ENCODE assay signal across 1 cellular context in the genomic region with DNA sequence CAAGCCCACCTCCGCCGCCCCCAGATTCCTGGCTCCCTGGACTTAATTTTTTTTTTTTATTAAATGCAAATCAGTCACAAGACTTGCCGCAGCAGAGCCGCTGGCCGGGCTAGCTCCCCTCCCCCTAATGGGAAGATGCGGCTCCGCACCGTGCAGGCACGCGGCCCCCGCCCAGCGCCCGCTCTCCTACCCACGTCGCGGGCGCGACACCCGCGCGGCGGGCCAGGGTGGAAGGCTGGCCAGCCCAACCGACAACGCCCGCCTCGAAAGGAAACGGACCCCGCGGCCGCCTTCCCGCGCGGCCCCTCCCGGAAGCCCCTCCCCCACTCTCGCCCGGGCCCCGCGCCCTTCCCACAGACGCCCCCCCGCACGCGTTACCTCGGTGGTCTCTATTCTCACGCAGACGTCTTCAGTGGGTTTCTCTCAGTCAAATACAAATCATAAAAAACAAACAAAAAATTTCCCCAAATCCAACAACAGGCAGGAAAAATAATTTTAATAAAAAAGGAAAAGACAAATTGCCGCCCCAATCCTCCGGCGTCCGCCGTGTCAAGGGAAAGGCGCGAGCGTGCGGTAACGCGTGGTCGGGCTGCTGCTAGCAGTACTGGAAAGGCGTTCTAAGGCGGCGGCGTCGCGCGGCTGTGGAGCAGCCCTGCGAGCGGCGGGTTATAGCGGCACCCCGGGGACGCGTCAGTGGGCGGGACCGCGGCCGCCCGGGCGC.
TF ChIP-seq lines count a peak whose summit lies in the region.

A gene (minus strand): TSS at position 643 of the 721 bp plus-strand sequence. CDS start 1,480 bp downstream, outside the sequence.

TF ChIP-seq in Ishikawa, 13 proteins besides CTCF, POLR2A, EP300 and RAD21 (continued from another document):
- TF ChIP-seq, protein P1, sequence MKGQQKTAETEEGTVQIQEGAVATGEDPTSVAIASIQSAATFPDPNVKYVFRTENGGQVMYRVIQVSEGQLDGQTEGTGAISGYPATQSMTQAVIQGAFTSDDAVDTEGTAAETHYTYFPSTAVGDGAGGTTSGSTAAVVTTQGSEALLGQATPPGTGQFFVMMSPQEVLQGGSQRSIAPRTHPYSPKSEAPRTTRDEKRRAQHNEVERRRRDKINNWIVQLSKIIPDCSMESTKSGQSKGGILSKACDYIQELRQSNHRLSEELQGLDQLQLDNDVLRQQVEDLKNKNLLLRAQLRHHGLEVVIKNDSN (IDR thresholded peaks at IDR 0.05): 0 out of 2 replicates have a peak, but pooled peaks have one; percentile 28
- TF ChIP-seq EGR1 (IDR thresholded peaks at IDR 0.05) (0 out of 2 replicates have a peak, but pooled peaks have one; percentile 40), TEAD4 (IDR thresholded peaks at IDR 0.05) (peak; percentile 44), CREB1 (IDR thresholded peaks at IDR 0.05; ENCODE audit: low read depth) (peak; percentile 74), NFIC (IDR thresholded peaks at IDR 0.05) (no peak; the same call in 1 of the 2 replicates)
